Comparison of ENCODE assay signal across 1 cellular context in the genomic region with DNA sequence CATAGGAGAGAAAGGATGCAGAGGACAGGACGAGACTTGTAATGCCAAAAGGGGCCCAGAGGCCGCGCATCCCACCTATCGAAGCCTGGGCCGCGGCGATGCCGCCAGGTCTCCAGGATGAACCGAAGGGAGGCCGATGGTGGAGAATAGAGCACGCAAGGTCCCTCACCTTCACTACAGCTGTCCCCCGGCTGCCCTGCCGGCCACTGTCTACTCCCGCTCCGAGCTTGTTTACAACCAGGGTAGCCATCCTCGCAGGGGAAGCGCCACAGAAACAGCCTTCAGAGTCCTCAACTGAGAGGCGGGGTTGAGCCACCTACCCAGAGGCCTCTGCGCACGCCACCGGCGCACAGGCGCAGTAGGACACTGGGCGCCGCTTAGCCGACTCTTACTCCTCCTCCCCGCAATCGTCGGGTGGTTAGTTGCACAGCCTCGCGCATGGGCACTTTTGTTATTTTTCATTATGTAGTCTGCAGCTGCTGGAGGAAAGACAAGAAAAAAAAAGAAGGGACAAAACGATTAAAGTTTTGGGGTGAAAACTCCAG.
TF ChIP-seq lines count a peak whose summit lies in the region.

A gene (minus strand): TSS at position 309 of the 545 bp plus-strand sequence. CDS start 59 bp downstream, at position 250.

TF ChIP-seq in HepG2, 621 proteins besides CTCF, POLR2A, EP300 and RAD21 (continued from another document and continues in another):
- TF ChIP-seq ZNF652 (CRISPR knock-in tag; IDR thresholded peaks at IDR 0.05; ENCODE audit: borderline replicate concordance, low read depth) = no peak
- TF ChIP-seq MYNN (CRISPR knock-in tag; IDR thresholded peaks at IDR 0.05; ENCODE audit: low read depth) = no peak
- TF ChIP-seq ZNF607 (CRISPR knock-in tag; IDR thresholded peaks at IDR 0.05; ENCODE audit: borderline replicate concordance) = peak; percentile 28; the same call in 1 of the 2 replicates
- 0 out of 2 replicates have a peak, but pooled peaks have one; percentile 9 for TF ChIP-seq ZNF121 (CRISPR knock-in tag; IDR thresholded peaks at IDR 0.05)
- TF ChIP-seq MEF2D (CRISPR knock-in tag; IDR thresholded peaks at IDR 0.05) = peak; percentile 34; the same call in 1 of the 2 replicates
- TF ChIP-seq CENPT (CRISPR knock-in tag; IDR thresholded peaks at IDR 0.05; ENCODE audit: low read depth) = no peak
- TF ChIP-seq, protein P1, sequence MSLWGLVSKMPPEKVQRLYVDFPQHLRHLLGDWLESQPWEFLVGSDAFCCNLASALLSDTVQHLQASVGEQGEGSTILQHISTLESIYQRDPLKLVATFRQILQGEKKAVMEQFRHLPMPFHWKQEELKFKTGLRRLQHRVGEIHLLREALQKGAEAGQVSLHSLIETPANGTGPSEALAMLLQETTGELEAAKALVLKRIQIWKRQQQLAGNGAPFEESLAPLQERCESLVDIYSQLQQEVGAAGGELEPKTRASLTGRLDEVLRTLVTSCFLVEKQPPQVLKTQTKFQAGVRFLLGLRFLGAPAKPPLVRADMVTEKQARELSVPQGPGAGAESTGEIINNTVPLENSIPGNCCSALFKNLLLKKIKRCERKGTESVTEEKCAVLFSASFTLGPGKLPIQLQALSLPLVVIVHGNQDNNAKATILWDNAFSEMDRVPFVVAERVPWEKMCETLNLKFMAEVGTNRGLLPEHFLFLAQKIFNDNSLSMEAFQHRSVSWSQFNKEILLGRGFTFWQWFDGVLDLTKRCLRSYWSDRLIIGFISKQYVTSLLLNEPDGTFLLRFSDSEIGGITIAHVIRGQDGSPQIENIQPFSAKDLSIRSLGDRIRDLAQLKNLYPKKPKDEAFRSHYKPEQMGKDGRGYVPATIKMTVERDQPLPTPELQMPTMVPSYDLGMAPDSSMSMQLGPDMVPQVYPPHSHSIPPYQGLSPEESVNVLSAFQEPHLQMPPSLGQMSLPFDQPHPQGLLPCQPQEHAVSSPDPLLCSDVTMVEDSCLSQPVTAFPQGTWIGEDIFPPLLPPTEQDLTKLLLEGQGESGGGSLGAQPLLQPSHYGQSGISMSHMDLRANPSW (CRISPR knock-in tag; IDR thresholded peaks at IDR 0.05; ENCODE audit: borderline replicate concordance) = no peak
- no peak for TF ChIP-seq ZNF564 (CRISPR knock-in tag; IDR thresholded peaks at IDR 0.05)
- no peak for TF ChIP-seq ZNF761 (CRISPR knock-in tag; conservative IDR thresholded peaks at IDR 0.05)
- peak; percentile 46; the same call in 1 of the 2 replicates for TF ChIP-seq ZNF768 (CRISPR knock-in tag; IDR thresholded peaks at IDR 0.05)
- 0 out of 2 replicates have a peak, but pooled peaks have one; percentile 55 for TF ChIP-seq BORCS8-MEF2B (CRISPR knock-in tag; IDR thresholded peaks at IDR 0.05)
- TF ChIP-seq ZNF326 (CRISPR knock-in tag; IDR thresholded peaks at IDR 0.05; ENCODE audit: borderline replicate concordance) = no peak
- TF ChIP-seq ZNF160 (CRISPR knock-in tag; IDR thresholded peaks at IDR 0.05) = no peak
- TF ChIP-seq ZNF496 (CRISPR knock-in tag; IDR thresholded peaks at IDR 0.05; ENCODE audit: insufficient replicate concordance) = no peak
- TF ChIP-seq TRIM24 (CRISPR knock-in tag; IDR thresholded peaks at IDR 0.05) = no peak
- TF ChIP-seq CBFB (CRISPR knock-in tag; IDR thresholded peaks at IDR 0.05) = no peak
- 0 out of 2 replicates have a peak, but pooled peaks have one; percentile 45 for TF ChIP-seq ZNF558 (CRISPR knock-in tag; IDR thresholded peaks at IDR 0.05; ENCODE audit: borderline replicate concordance)
- TF ChIP-seq STAG1 (CRISPR knock-in tag; IDR thresholded peaks at IDR 0.05) = no peak
- no peak for TF ChIP-seq RELA (CRISPR knock-in tag; IDR thresholded peaks at IDR 0.05)
- no peak for TF ChIP-seq SIX4 (CRISPR knock-in tag; IDR thresholded peaks at IDR 0.05)
- no peak for TF ChIP-seq ZSCAN30 (CRISPR knock-in tag; IDR thresholded peaks at IDR 0.05)
- TF ChIP-seq PHF20 (CRISPR knock-in tag; IDR thresholded peaks at IDR 0.05) = peak; percentile 58
- TF ChIP-seq, protein P2, sequence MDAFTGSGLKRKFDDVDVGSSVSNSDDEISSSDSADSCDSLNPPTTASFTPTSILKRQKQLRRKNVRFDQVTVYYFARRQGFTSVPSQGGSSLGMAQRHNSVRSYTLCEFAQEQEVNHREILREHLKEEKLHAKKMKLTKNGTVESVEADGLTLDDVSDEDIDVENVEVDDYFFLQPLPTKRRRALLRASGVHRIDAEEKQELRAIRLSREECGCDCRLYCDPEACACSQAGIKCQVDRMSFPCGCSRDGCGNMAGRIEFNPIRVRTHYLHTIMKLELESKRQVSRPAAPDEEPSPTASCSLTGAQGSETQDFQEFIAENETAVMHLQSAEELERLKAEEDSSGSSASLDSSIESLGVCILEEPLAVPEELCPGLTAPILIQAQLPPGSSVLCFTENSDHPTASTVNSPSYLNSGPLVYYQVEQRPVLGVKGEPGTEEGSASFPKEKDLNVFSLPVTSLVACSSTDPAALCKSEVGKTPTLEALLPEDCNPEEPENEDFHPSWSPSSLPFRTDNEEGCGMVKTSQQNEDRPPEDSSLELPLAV (CRISPR knock-in tag; conservative IDR thresholded peaks at IDR 0.05; ENCODE audit: low read depth) = no peak
- TF ChIP-seq GLI4 (CRISPR knock-in tag; IDR thresholded peaks at IDR 0.05; ENCODE audit: borderline replicate concordance) = no peak
- TF ChIP-seq, protein P3, sequence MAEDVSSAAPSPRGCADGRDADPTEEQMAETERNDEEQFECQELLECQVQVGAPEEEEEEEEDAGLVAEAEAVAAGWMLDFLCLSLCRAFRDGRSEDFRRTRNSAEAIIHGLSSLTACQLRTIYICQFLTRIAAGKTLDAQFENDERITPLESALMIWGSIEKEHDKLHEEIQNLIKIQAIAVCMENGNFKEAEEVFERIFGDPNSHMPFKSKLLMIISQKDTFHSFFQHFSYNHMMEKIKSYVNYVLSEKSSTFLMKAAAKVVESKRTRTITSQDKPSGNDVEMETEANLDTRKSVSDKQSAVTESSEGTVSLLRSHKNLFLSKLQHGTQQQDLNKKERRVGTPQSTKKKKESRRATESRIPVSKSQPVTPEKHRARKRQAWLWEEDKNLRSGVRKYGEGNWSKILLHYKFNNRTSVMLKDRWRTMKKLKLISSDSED (CRISPR knock-in tag; IDR thresholded peaks at IDR 0.05) = no peak
- TF ChIP-seq ZNF749 (CRISPR knock-in tag; IDR thresholded peaks at IDR 0.05; ENCODE audit: borderline replicate concordance) = no peak
- TF ChIP-seq FOXK1 (CRISPR knock-in tag; IDR thresholded peaks at IDR 0.05; ENCODE audit: borderline replicate concordance, low read depth) = peak; percentile 86
- no peak for TF ChIP-seq TEAD3 (CRISPR knock-in tag; optimal IDR thresholded peaks at IDR 0.05; ENCODE audit: borderline replicate concordance)
- TF ChIP-seq STAT5B (CRISPR knock-in tag; IDR thresholded peaks at IDR 0.05) = no peak
- no peak for TF ChIP-seq RCOR2 (CRISPR knock-in tag; IDR thresholded peaks at IDR 0.05)
- TF ChIP-seq KDM4B (CRISPR knock-in tag; IDR thresholded peaks at IDR 0.05) = no peak
- TF ChIP-seq KLF13 (CRISPR knock-in tag; IDR thresholded peaks at IDR 0.05) = no peak
- TF ChIP-seq TSC22D2 (CRISPR knock-in tag; IDR thresholded peaks at IDR 0.05; ENCODE audit: borderline replicate concordance) = no peak
- no peak for TF ChIP-seq ZNF44 (CRISPR knock-in tag; IDR thresholded peaks at IDR 0.05)
- no peak for TF ChIP-seq CREM (IDR thresholded peaks at IDR 0.05)
- TF ChIP-seq CREM (CRISPR knock-in tag; IDR thresholded peaks at IDR 0.05) = no peak
- TF ChIP-seq, protein P4, sequence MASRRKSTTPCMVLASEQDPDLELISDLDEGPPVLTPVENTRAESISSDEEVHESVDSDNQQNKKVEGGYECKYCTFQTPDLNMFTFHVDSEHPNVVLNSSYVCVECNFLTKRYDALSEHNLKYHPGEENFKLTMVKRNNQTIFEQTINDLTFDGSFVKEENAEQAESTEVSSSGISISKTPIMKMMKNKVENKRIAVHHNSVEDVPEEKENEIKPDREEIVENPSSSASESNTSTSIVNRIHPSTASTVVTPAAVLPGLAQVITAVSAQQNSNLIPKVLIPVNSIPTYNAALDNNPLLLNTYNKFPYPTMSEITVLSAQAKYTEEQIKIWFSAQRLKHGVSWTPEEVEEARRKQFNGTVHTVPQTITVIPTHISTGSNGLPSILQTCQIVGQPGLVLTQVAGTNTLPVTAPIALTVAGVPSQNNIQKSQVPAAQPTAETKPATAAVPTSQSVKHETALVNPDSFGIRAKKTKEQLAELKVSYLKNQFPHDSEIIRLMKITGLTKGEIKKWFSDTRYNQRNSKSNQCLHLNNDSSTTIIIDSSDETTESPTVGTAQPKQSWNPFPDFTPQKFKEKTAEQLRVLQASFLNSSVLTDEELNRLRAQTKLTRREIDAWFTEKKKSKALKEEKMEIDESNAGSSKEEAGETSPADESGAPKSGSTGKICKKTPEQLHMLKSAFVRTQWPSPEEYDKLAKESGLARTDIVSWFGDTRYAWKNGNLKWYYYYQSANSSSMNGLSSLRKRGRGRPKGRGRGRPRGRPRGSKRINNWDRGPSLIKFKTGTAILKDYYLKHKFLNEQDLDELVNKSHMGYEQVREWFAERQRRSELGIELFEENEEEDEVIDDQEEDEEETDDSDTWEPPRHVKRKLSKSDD (CRISPR knock-in tag; IDR thresholded peaks at IDR 0.05; ENCODE audit: low read depth) = no peak
- TF ChIP-seq HIVEP1 (CRISPR knock-in tag; IDR thresholded peaks at IDR 0.05) = peak; percentile 83
- TF ChIP-seq CEBPG (CRISPR knock-in tag; IDR thresholded peaks at IDR 0.05) = peak; percentile 3; the same call in 1 of the 2 replicates
- no peak for TF ChIP-seq ATAD3A (CRISPR knock-in tag; IDR thresholded peaks at IDR 0.05)
- TF ChIP-seq ZEB1 (IDR thresholded peaks at IDR 0.05; ENCODE audit: insufficient replicate concordance, low read depth) = no peak
- no peak for TF ChIP-seq RARG (CRISPR knock-in tag; IDR thresholded peaks at IDR 0.05; ENCODE audit: low read depth)
- TF ChIP-seq MIER2 (CRISPR knock-in tag; IDR thresholded peaks at IDR 0.05) = no peak
- no peak for TF ChIP-seq AGO2 (optimal IDR thresholded peaks at IDR 0.05; ENCODE audit: low read depth, low read length)
- no peak for TF ChIP-seq ZKSCAN1 (IDR thresholded peaks at IDR 0.05; ENCODE audit: low read length)
- no peak for TF ChIP-seq ATM (IDR thresholded peaks at IDR 0.05; ENCODE audit: borderline replicate concordance)
- TF ChIP-seq PHF8 (CRISPR knock-in tag; IDR thresholded peaks at IDR 0.05) = peak; percentile 78
- no peak for TF ChIP-seq NBN (conservative IDR thresholded peaks at IDR 0.05)
- no peak for TF ChIP-seq ZNF10 (CRISPR knock-in tag; IDR thresholded peaks at IDR 0.05; ENCODE audit: borderline replicate concordance, low read depth)
- TF ChIP-seq ZFP36L2 (CRISPR knock-in tag; IDR thresholded peaks at IDR 0.05) = no peak
- TF ChIP-seq EHMT2 (IDR thresholded peaks at IDR 0.05; ENCODE audit: borderline replicate concordance, low read depth, low read length) = no peak
- no peak for TF ChIP-seq MZF1 (CRISPR knock-in tag; IDR thresholded peaks at IDR 0.05; ENCODE audit: borderline replicate concordance)
- peak; percentile 90 for TF ChIP-seq SAP130 (CRISPR knock-in tag; IDR thresholded peaks at IDR 0.05; ENCODE audit: low read depth)
- no peak; the same call in 1 of the 2 replicates for TF ChIP-seq TBX3 (IDR thresholded peaks at IDR 0.05; ENCODE audit: borderline replicate concordance)
- TF ChIP-seq, protein P5, sequence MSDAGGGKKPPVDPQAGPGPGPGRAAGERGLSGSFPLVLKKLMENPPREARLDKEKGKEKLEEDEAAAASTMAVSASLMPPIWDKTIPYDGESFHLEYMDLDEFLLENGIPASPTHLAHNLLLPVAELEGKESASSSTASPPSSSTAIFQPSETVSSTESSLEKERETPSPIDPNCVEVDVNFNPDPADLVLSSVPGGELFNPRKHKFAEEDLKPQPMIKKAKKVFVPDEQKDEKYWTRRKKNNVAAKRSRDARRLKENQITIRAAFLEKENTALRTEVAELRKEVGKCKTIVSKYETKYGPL (CRISPR knock-in tag; IDR thresholded peaks at IDR 0.05) = no peak
- TF ChIP-seq, protein P6, sequence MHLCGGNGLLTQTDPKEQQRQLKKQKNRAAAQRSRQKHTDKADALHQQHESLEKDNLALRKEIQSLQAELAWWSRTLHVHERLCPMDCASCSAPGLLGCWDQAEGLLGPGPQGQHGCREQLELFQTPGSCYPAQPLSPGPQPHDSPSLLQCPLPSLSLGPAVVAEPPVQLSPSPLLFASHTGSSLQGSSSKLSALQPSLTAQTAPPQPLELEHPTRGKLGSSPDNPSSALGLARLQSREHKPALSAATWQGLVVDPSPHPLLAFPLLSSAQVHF (CRISPR knock-in tag; IDR thresholded peaks at IDR 0.05) = no peak
- TF ChIP-seq KLF9 (CRISPR knock-in tag; IDR thresholded peaks at IDR 0.05; ENCODE audit: low read depth) = no peak
- no peak for TF ChIP-seq ZFP36 (IDR thresholded peaks at IDR 0.05; ENCODE audit: borderline replicate concordance, low read depth, low read length, partially characterized antibody)
- TF ChIP-seq, protein P7, sequence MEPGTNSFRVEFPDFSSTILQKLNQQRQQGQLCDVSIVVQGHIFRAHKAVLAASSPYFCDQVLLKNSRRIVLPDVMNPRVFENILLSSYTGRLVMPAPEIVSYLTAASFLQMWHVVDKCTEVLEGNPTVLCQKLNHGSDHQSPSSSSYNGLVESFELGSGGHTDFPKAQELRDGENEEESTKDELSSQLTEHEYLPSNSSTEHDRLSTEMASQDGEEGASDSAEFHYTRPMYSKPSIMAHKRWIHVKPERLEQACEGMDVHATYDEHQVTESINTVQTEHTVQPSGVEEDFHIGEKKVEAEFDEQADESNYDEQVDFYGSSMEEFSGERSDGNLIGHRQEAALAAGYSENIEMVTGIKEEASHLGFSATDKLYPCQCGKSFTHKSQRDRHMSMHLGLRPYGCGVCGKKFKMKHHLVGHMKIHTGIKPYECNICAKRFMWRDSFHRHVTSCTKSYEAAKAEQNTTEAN (CRISPR knock-in tag; conservative IDR thresholded peaks at IDR 0.05) = no peak
- no peak for TF ChIP-seq XBP1 (CRISPR knock-in tag; IDR thresholded peaks at IDR 0.05)
- no peak for TF ChIP-seq CCAR2 (optimal IDR thresholded peaks at IDR 0.05; ENCODE audit: low read depth, low read length)
- TF ChIP-seq ZFP62 (CRISPR knock-in tag; IDR thresholded peaks at IDR 0.05) = no peak
- no peak for TF ChIP-seq HNF4A (CRISPR knock-in tag; IDR thresholded peaks at IDR 0.05)
- TF ChIP-seq ZNF720 (CRISPR knock-in tag; IDR thresholded peaks at IDR 0.05) = no peak
- TF ChIP-seq, protein P8, sequence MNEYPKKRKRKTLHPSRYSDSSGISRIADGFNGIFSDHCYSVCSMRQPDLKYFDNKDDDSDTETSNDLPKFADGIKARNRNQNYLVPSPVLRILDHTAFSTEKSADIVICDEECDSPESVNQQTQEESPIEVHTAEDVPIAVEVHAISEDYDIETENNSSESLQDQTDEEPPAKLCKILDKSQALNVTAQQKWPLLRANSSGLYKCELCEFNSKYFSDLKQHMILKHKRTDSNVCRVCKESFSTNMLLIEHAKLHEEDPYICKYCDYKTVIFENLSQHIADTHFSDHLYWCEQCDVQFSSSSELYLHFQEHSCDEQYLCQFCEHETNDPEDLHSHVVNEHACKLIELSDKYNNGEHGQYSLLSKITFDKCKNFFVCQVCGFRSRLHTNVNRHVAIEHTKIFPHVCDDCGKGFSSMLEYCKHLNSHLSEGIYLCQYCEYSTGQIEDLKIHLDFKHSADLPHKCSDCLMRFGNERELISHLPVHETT (CRISPR knock-in tag; conservative IDR thresholded peaks at IDR 0.05) = no peak
